In the genomic region with DNA sequence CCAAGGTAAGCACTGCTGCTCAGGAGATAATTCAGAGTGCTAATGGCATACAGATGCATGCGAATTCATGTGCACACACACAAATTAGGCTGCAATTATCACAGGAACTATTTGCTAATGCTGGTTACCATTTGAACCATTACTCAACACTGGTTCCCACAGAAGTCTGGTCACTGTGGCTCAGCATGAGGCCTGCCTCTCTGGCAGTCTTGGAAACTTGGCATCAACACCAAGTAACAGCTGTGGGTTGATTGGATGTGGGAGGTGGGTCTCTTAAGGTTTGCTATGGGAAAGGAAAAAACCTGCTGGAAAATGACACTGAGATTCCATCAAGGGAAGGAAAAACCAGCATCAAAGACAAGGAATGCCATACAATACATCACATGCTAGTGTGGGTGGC, we compare ENCODE assay signal across 22 cellular contexts.
DNase-seq lines count a peak whose midpoint lies in the region; ATAC-seq and TF ChIP-seq lines count a peak whose summit lies in the region.
"Had no signal": no experiment of that assay in that cellular context is flagged by ENCODE, and none has a peak within 500 bp of the region (broad histone marks: within the 10 kb centered on the region; RNA-seq: fewer than 3 reads in every experiment).

No MANE protein-coding gene starts in this region.

- H2BK12ac ChIP-seq in mesenchymal stem cell (ENCODE audit: low read length in 2 of 2) = peak overlapping the region in 1 of 2 experiments; percentile 30

- no peak overlapping the region for H3K4me2 ChIP-seq in mesenchymal stem cell (ENCODE audit: low read length, poor library complexity, severe bottlenecking)
- H3K4me2 ChIP-seq: A549, KMS-11 had no signal

- H3K4me1 ChIP-seq in HEK293 (ENCODE audit: control insufficient read depth, insufficient read depth, low read length) (no peaks in the 10 kb centered on the region), body of pancreas (no peaks in the 10 kb centered on the region), mesenchymal stem cell (ENCODE audit: control insufficient read depth, insufficient read depth, low read depth, low read length) (peaks cover 2% of the 10 kb centered on the region)
- H3K4me1 ChIP-seq: A549, Peyer's patch, SJCRH30 had no signal

- no peaks in the 10 kb centered on the region for H3K36me3 ChIP-seq in HEK293 (ENCODE audit: control insufficient read depth in 2 of 2, insufficient read depth in 1 of 2, low read length in 2 of 2)
- H3K36me3 ChIP-seq in body of pancreas (replicated peaks in 1 of 2; ENCODE audit: insufficient read depth in 1 of 2, low read depth in 2 of 2) = no peaks in the 10 kb centered on the region
- H3K36me3 ChIP-seq in mesenchymal stem cell (ENCODE audit: control insufficient read depth in 1 of 2, insufficient read depth in 2 of 2, low read depth in 1 of 2, low read length in 2 of 2) = no peaks in the 10 kb centered on the region
- H3K36me3 ChIP-seq: BE2C, Peyer's patch, SJCRH30 had no signal

- no peak overlapping the region for H2AFZ ChIP-seq in mesenchymal stem cell (ENCODE audit: low read depth, low read length)

- ATAC-seq in body of pancreas = peak; percentile 30
- ATAC-seq in HG02884 (IDR thresholded peaks at IDR 0.05; ENCODE audit: unreplicated experiment) = no peak
- ATAC-seq: A549, GM12878 had no signal

- H3K9me3 ChIP-seq in HEK293 (ENCODE audit: control insufficient read depth, insufficient read depth, low read depth, low read length) (no peaks in the 10 kb centered on the region), body of pancreas (no peaks in the 10 kb centered on the region), mesenchymal stem cell (ENCODE audit: control insufficient read depth, low read length) (no peaks in the 10 kb centered on the region)
- H3K9me3 ChIP-seq: A549, BE2C, Peyer's patch, SJCRH30 had no signal

- H2BK120ac ChIP-seq in mesenchymal stem cell (ENCODE audit: low read depth, low read length) = no peak overlapping the region

- no peak overlapping the region for H3K4ac ChIP-seq in mesenchymal stem cell (ENCODE audit: low read depth in 1 of 2, low read length in 2 of 2)

- H2BK5ac ChIP-seq in mesenchymal stem cell (ENCODE audit: low read depth, low read length, poor library complexity, severe bottlenecking) = no peak overlapping the region

- CTCF ChIA-PET in HEK293 (lab: Yijun Ruan, JAX) = interaction anchor here (0.6 kb wide), 1 partner anchor 104 kb away, joined by 4 read pairs; no protein-coding TSS in a partner anchor

- peak overlapping the region; percentile 9 for H4K91ac ChIP-seq in mesenchymal stem cell (ENCODE audit: low read length)

- H3K27ac ChIP-seq in HEK293 (ENCODE audit: extremely low read depth, low read depth, low read length) (no peak overlapping the region), body of pancreas (no peak overlapping the region), mesenchymal stem cell (ENCODE audit: low read length, poor library complexity, severe bottlenecking) (no peak overlapping the region)
- H3K27ac ChIP-seq: A549, KMS-11, Peyer's patch, SJCRH30 had no signal

- no peak overlapping the region for H4K8ac ChIP-seq in mesenchymal stem cell (ENCODE audit: low read length)

- TF ChIP-seq CTCF in HEK293 (tag by site-specific recombination; IDR thresholded peaks at IDR 0.05) (no peak), body of pancreas (IDR thresholded peaks at IDR 0.05) (no peak)

- TF ChIP-seq POLR2A in body of pancreas (IDR thresholded peaks at IDR 0.05) = no peak

- no peak overlapping the region for H3K9ac ChIP-seq in mesenchymal stem cell (ENCODE audit: low read length)
- H3K9ac ChIP-seq: KMS-11 had no signal

- DNase-seq in COR-L47 (lab: John Stamatoyannopoulos, UW) = peak; percentile 72
- DNase-seq in body of pancreas = peak in 1 of 4 donors; percentile 12
- peak; percentile 13 for DNase-seq in mesenchymal stem cell
- no peak for DNase-seq in amniotic stem cell (lab: John Stamatoyannopoulos, UW)
- DNase-seq in activated naive CD4-positive, alpha-beta T cell (lab: John Stamatoyannopoulos, UW) = no peak
- DNase-seq: BE2C, DND-41, H9, IMR-90, NCI-H1105, NCI-H187 treated with DMSO at 0.1 percent for 48 hours, NCI-H2107, NCI-H2227 treated with DMSO at 0.1 percent for 48 hours, NCI-H510A treated with DMSO at 0.1 percent for 48 hours, NCI-H774, Peyer's patch, SJCRH30 had no signal

- H2BK15ac ChIP-seq in mesenchymal stem cell (ENCODE audit: low read depth, poor library complexity, severe bottlenecking) = no peak overlapping the region

- H2AK5ac ChIP-seq in mesenchymal stem cell (ENCODE audit: low read length, severe bottlenecking) = no peak overlapping the region

- H3K18ac ChIP-seq in mesenchymal stem cell (ENCODE audit: low read depth in 1 of 2, low read length in 2 of 2) = no peak overlapping the region

- intact Hi-C loops in body of pancreas (cut with DNase I) = no loop called here

- H3K4me3 ChIP-seq in HEK293 (ENCODE audit: low read depth, low read length) (no peak overlapping the region), body of pancreas (no peak overlapping the region), mesenchymal stem cell (ENCODE audit: insufficient read depth in 1 of 2, low read depth in 1 of 2, low read length in 2 of 2) (no peak overlapping the region)
- H3K4me3 ChIP-seq: A549, GM12878, Peyer's patch, SJCRH30 had no signal

- H3K23ac ChIP-seq in mesenchymal stem cell (ENCODE audit: low read length in 2 of 2) = no peak overlapping the region

- no peak overlapping the region for H3K14ac ChIP-seq in mesenchymal stem cell (ENCODE audit: low read length in 2 of 2)

- 45 to 50% methylated on average over 1 of the region's 1 CpG for WGBS in body of pancreas, 2 donors
- WGBS in mesenchymal stem cell = 93% methylated on average over 1 of the region's 1 CpG

- no peaks in the 10 kb centered on the region for H3K27me3 ChIP-seq in body of pancreas
- H3K27me3 ChIP-seq in mesenchymal stem cell (ENCODE audit: control insufficient read depth in 1 of 2, insufficient read depth in 1 of 2, low read length in 2 of 2) = peaks cover 27 to 54% of the 10 kb centered on the region in 2 experiments
- H3K27me3 ChIP-seq: BE2C, Peyer's patch, SJCRH30 had no signal

- H3K79me1 ChIP-seq in mesenchymal stem cell (replicated peaks; ENCODE audit: low read length, poor library complexity, severe bottlenecking) = no peaks in the 10 kb centered on the region

- POLR2A ChIA-PET in HEK293 (lab: Yijun Ruan, JAX) = no interaction called here

TF ChIP-seq in HEK293, 187 proteins besides CTCF, POLR2A, EP300 and RAD21:
- TF ChIP-seq MZF1 (tag by site-specific recombination; IDR thresholded peaks at IDR 0.05; ENCODE audit: borderline replicate concordance) (no peak), ZNF391 (tag by site-specific recombination; IDR thresholded peaks at IDR 0.05; ENCODE audit: borderline replicate concordance, low read depth) (no peak), ZFHX2 (tag by site-specific recombination; conservative IDR thresholded peaks at IDR 0.05) (peak; percentile 53)
TF ChIP-seq in HEK293: peak in this region for 1.

Comparison
In these comparisons a context has a peak if more than half of its experiments do, and no peak if none do; other contexts are left out.
1. DNase-seq: peak in COR-L47 (single experiment) and mesenchymal stem cell (single experiment); none in amniotic stem cell (single experiment) and activated naive CD4-positive, alpha-beta T cell (0 of 4).